Comparison of ENCODE assay signal across 9 cellular contexts in genomic region chr7:82234457-82235049, GRCh38.
DNase-seq lines count a peak whose midpoint lies in the region; ATAC-seq and TF ChIP-seq lines count a peak whose summit lies in the region.
"Had no signal": no experiment of that assay in that cellular context is flagged by ENCODE, and none has a peak within 500 bp of the region (broad histone marks: within the 10 kb centered on the region; RNA-seq: fewer than 3 reads in every experiment).

No MANE protein-coding gene starts in this region.

- no peak for TF ChIP-seq POLR2A in esophagus muscularis mucosa (IDR thresholded peaks at IDR 0.05; ENCODE audit: low read depth)
- no peak for TF ChIP-seq POLR2A in sigmoid colon (IDR thresholded peaks at IDR 0.05)

- in situ Hi-C loops in Panc1 (cut with HindIII; ENCODE audit: low pct_unique_long_range_greater_than_20kb, low sequenced_read_pairs), result no loop called here

- no TSS peak for BruUV-seq in Panc1 (replicated peaks; lab: Mats Ljungman, UMichigan)

- intact Hi-C loops in Panc1 (cut with micrococcal nuclease; ENCODE audit: unreplicated experiment), result loop anchor here (1.0 to 10.0 kb wide), 5 partner anchors 190 to 493 kb away; no protein-coding TSS in a partner anchor
- intact Hi-C loops in esophagus muscularis mucosa (cut with DNase I), result loop anchor here (2.0 to 10.0 kb wide), 4 partner anchors 190 to 338 kb away; no protein-coding TSS in a partner anchor
- intact Hi-C loops in sigmoid colon (cut with DNase I), result loop anchor here (2.0 to 10.0 kb wide), 5 partner anchors 190 to 740 kb away; partner anchors contain the start of gene CACNA2D1

- no peaks in the 10 kb centered on the region for H3K27me3 ChIP-seq in Panc1 (ENCODE audit: control insufficient read depth, insufficient read depth, low read length)
- no peaks in the 10 kb centered on the region for H3K27me3 ChIP-seq in esophagus muscularis mucosa
- H3K27me3 ChIP-seq in sigmoid colon, result no peaks in the 10 kb centered on the region
- H3K27me3 ChIP-seq: SJSA1 had no signal

- H3K36me3 ChIP-seq in Panc1 (ENCODE audit: control insufficient read depth, insufficient read depth, low read length) (no peaks in the 10 kb centered on the region), esophagus muscularis mucosa (no peaks in the 10 kb centered on the region), sigmoid colon (no peaks in the 10 kb centered on the region)
- H3K36me3 ChIP-seq: SJSA1 had no signal

- no peaks in the 10 kb centered on the region for H3K4me1 ChIP-seq in Panc1 (ENCODE audit: control insufficient read depth, insufficient read depth, low read length)
- peaks cover 9 to 13% (median 10%) of the 10 kb centered on the region in 4 donors for H3K4me1 ChIP-seq in esophagus muscularis mucosa
- H3K4me1 ChIP-seq in sigmoid colon, result peaks cover 0 to 21% (median 11%) of the 10 kb centered on the region in 4 donors
- H3K4me1 ChIP-seq: SJSA1 had no signal

- no peaks in the 10 kb centered on the region for H3K9me3 ChIP-seq in Panc1 (ENCODE audit: control insufficient read depth, insufficient read depth, low read depth, low read length)
- no peaks in the 10 kb centered on the region for H3K9me3 ChIP-seq in esophagus muscularis mucosa
- H3K9me3 ChIP-seq in sigmoid colon, result no peaks in the 10 kb centered on the region
- H3K9me3 ChIP-seq: SJSA1 had no signal

- H3K4me3 ChIP-seq in Panc1 (ENCODE audit: low read depth in 2 of 2, low read length in 2 of 2), result no peak overlapping the region
- no peak overlapping the region for H3K4me3 ChIP-seq in esophagus muscularis mucosa
- H3K4me3 ChIP-seq in sigmoid colon, result no peak overlapping the region
- H3K4me3 ChIP-seq: SJSA1 had no signal

- POLR2A ChIA-PET in Panc1 (lab: Charles Lee), result no interaction called here

- H3K27ac ChIP-seq in Panc1 (ENCODE audit: low read length) (no peak overlapping the region), esophagus muscularis mucosa (replicated peaks in 1 of 4) (no peak overlapping the region), sigmoid colon (peak overlapping the region in 2 of 4 donors; percentile 48 to 52)
- H3K27ac ChIP-seq: SJSA1 had no signal

- TF ChIP-seq CTCF in Panc1 (IDR thresholded peaks at IDR 0.05), result peak; percentile 66; the same call in 1 of the 2 replicates
- peak; percentile 55 to 68 (median 64) for TF ChIP-seq CTCF in esophagus muscularis mucosa (IDR thresholded peaks at IDR 0.05)
- TF ChIP-seq CTCF in sigmoid colon (IDR thresholded peaks at IDR 0.05), result peak; percentile 17 to 62 (median 43)

- 46% methylated on average over 4 of the region's 4 CpGs for WGBS in esophagus muscularis mucosa
- 44 to 51% methylated on average over 4 of the region's 4 CpGs for WGBS in sigmoid colon, 2 donors

- DNase-seq in Daoy (ENCODE audit: low read depth), result peak; percentile 23
- peak; percentile 39 to 63 for DNase-seq in Kasumi-1 (lab: John Stamatoyannopoulos, UW)
- peak; percentile 20 for DNase-seq in Panc1 (ENCODE audit: low read depth, low spot score)
- DNase-seq in esophagus muscularis mucosa (ENCODE audit: extremely low spot score), result no peak
- no peak for DNase-seq in sigmoid colon
- DNase-seq in activated CD4-positive, alpha-beta T cell treated with anti-CD3 and anti-CD28 coated beads, Interleukin-2, amount 50 U/mL, for 4 hours, result no peak

- TF ChIP-seq EP300 in esophagus muscularis mucosa (IDR thresholded peaks at IDR 0.05) (no peak), sigmoid colon (IDR thresholded peaks at IDR 0.05) (no peak)

- CTCF ChIA-PET in Panc1 (lab: Charles Lee), result interaction anchor here (0.9 kb wide), 1 partner anchor 371 kb away, joined by 3 read pairs; no protein-coding TSS in a partner anchor

- no peak for ATAC-seq in Panc1
- ATAC-seq in GM21528 (IDR thresholded peaks at IDR 0.05; ENCODE audit: low FRiP score, unreplicated experiment), result no peak
- no peak for ATAC-seq in HG03460 (IDR thresholded peaks at IDR 0.05; ENCODE audit: unreplicated experiment)

Comparison
In these comparisons a context has a peak if more than half of its experiments do, and no peak if none do; other contexts are left out.
1. DNase-seq: peak in Daoy (single experiment), Kasumi-1 (2 of 2) and Panc1 (single experiment); none in esophagus muscularis mucosa (single experiment), sigmoid colon (single experiment) and activated CD4-positive, alpha-beta T cell treated with anti-CD3 and anti-CD28 coated beads, Interleukin-2, amount 50 U/mL, for 4 hours (0 of 2).
2. Peak in every context shown above with its lines, with median percentiles within 50 percentile points of each other: CTCF ChIP-seq.